In genomic region chr11:60767388-60767811, GRCh38 we compare ENCODE assay signal across 11 cellular contexts. TPM values are rescaled to one million over a fixed set of nuclear protein-coding genes. Genes with fewer than 3 reads are reported as not detected.
DNase-seq lines count a peak whose midpoint lies in the region; ATAC-seq, FAIRE-seq and TF ChIP-seq lines count a peak whose summit lies in the region.
"Had no signal": no experiment of that assay in that cellular context is flagged by ENCODE, and none has a peak within 500 bp of the region (broad histone marks: within the 10 kb centered on the region; RNA-seq: fewer than 3 reads in every experiment).

No MANE protein-coding gene starts in this region.

- H3K36me3 ChIP-seq in hepatocyte (replicated peaks; ENCODE audit: insufficient read depth, low read depth) (no peaks in the 10 kb centered on the region), small intestine (ENCODE audit: control insufficient read depth in 2 of 2, insufficient read depth in 2 of 2, low read length in 2 of 2) (no peaks in the 10 kb centered on the region)

- 49% methylated on average over 21 of the region's 26 CpGs for WGBS in hepatocyte (ENCODE audit: low lambda C conversion rate, missing lambda C conversion rate)
- 32 to 49% (median 38%) methylated on average over 21 to 26 of the region's 26 CpGs for WGBS in small intestine, 3 donors

- no peaks in the 10 kb centered on the region for H3K36me3 Mint-ChIP-seq in activated naive CD4-positive, alpha-beta T cell treated with anti-CD3 and anti-CD28 coated beads, Interleukin-2, amount 50 U/mL, for 72 hours
- peaks cover 4% of the 10 kb centered on the region for H3K36me3 Mint-ChIP-seq in T-helper 17 cell (ENCODE audit: low read depth)

- H3K9me3 ChIP-seq in T-helper 17 cell (ENCODE audit: control insufficient read depth, low read length, poor library complexity, severe bottlenecking) (no peaks in the 10 kb centered on the region), hepatocyte (ENCODE audit: low read depth) (no peaks in the 10 kb centered on the region), small intestine (ENCODE audit: control insufficient read depth, low read depth) (no peaks in the 10 kb centered on the region)

- peak; percentile 36 for TF ChIP-seq CTCF in hepatocyte (IDR thresholded peaks at IDR 0.05; ENCODE audit: poor library complexity)

- H3K4me1 Mint-ChIP-seq in T-helper 17 cell, result peaks cover 3% of the 10 kb centered on the region

- H3K79me2 ChIP-seq in hepatocyte, result no peaks in the 10 kb centered on the region

- no peak overlapping the region for H2AFZ ChIP-seq in hepatocyte

- no peak overlapping the region for H3K4me3 ChIP-seq in hepatocyte
- H3K4me3 ChIP-seq in small intestine (ENCODE audit: low read depth in 1 of 2, low read length in 2 of 2), result no peak overlapping the region

- no peak overlapping the region for H3K4me2 ChIP-seq in hepatocyte

- no peaks in the 10 kb centered on the region for H4K20me1 ChIP-seq in hepatocyte (ENCODE audit: insufficient read depth, poor library complexity, severe bottlenecking)

- H3K4me3 Mint-ChIP-seq in T-helper 17 cell, result no peak overlapping the region
- H3K4me3 Mint-ChIP-seq: activated T-helper 1 cell treated with anti-CD3 and anti-CD28 coated beads, Interleukin-12 subunit alpha, Interleukin-12 subunit beta, Interleukin-2, Interleukin-4 antibody, amounts not matched to agents 30 ng/mL and 10 ng/mL and 1 ng/mL, durations not matched to agents 14 hours and 24 hours and 36 hours had no signal

- peaks cover 71% of the 10 kb centered on the region for H3K27me3 Mint-ChIP-seq in T-helper 17 cell

- H3K27me3 ChIP-seq in hepatocyte, result no peaks in the 10 kb centered on the region
- H3K27me3 ChIP-seq in small intestine (ENCODE audit: control insufficient read depth in 2 of 2, insufficient read depth in 2 of 2, low read length in 2 of 2), result peaks cover 0 to 4% of the 10 kb centered on the region in 2 donors

- DNase-seq in activated naive CD4-positive, alpha-beta T cell treated with anti-CD3 and anti-CD28 coated beads, Interleukin-2, amount 50 U/mL, for 72 hours (ENCODE audit: low spot score in 2 of 2), result peak in 1 of 2 donors; percentile 53
- no peak for DNase-seq in activated naive CD4-positive, alpha-beta T cell (lab: John Stamatoyannopoulos, UW)
- DNase-seq in T-helper 17 cell (no peak), hepatocyte (ENCODE audit: low spot score) (no peak), DMS153 treated with DMSO at 0.1 percent for 48 hours (lab: John Stamatoyannopoulos, UW; ENCODE audit: unreplicated experiment) (no peak), small intestine (no peak)
- peak; percentile 61 for DNase-seq in stimulated activated CD8-positive, alpha-beta memory T cell treated with anti-CD3 and anti-CD28 coated beads, Interleukin-4, amount 100 ng/mL, for 48 hours
- DNase-seq: Calu3 had no signal

- H3K9me3 Mint-ChIP-seq in activated naive CD4-positive, alpha-beta T cell treated with anti-CD3 and anti-CD28 coated beads, Interleukin-2, amount 50 U/mL, for 72 hours, result no peaks in the 10 kb centered on the region
- H3K9me3 Mint-ChIP-seq: activated T-helper 1 cell treated with anti-CD3 and anti-CD28 coated beads, Interleukin-12 subunit alpha, Interleukin-12 subunit beta, Interleukin-2, Interleukin-4 antibody, amounts not matched to agents 30 ng/mL and 10 ng/mL and 1 ng/mL, durations not matched to agents 14 hours and 24 hours and 36 hours had no signal

- H3K4me1 ChIP-seq in hepatocyte (ENCODE audit: insufficient read depth) (no peaks in the 10 kb centered on the region), small intestine (ENCODE audit: control insufficient read depth in 2 of 2, insufficient read depth in 1 of 2, low read depth in 1 of 2, low read length in 1 of 2) (peaks cover 0 to 3% of the 10 kb centered on the region in 2 donors)

- peak; percentile 51 to 75 for ATAC-seq in activated naive CD4-positive, alpha-beta T cell treated with anti-CD3 and anti-CD28 coated beads, Interleukin-2, amount 50 U/mL, for 72 hours
- ATAC-seq in T-helper 17 cell (peak; percentile 37), HG03097 (IDR thresholded peaks at IDR 0.05; ENCODE audit: low FRiP score, unreplicated experiment) (no peak)

- no peak overlapping the region for H3K27ac Mint-ChIP-seq in activated naive CD4-positive, alpha-beta T cell treated with anti-CD3 and anti-CD28 coated beads, Interleukin-2, amount 50 U/mL, for 72 hours
- H3K27ac Mint-ChIP-seq in T-helper 17 cell, result no peak overlapping the region
- H3K27ac Mint-ChIP-seq: activated T-helper 1 cell treated with anti-CD3 and anti-CD28 coated beads, Interleukin-12 subunit alpha, Interleukin-12 subunit beta, Interleukin-2, Interleukin-4 antibody, amounts not matched to agents 30 ng/mL and 10 ng/mL and 1 ng/mL, durations not matched to agents 14 hours and 24 hours and 36 hours had no signal

- FAIRE-seq in small intestine (lab: Jason Lieb, UNC), result no peak
- FAIRE-seq: RCC 7860 had no signal

- no peaks in the 10 kb centered on the region for H3K9me2 ChIP-seq in hepatocyte (replicated peaks; ENCODE audit: insufficient read depth)

- H3K27ac ChIP-seq in hepatocyte, result no peak overlapping the region
- H3K27ac ChIP-seq in small intestine (ENCODE audit: low read depth in 1 of 2, low read length in 1 of 2), result no peak overlapping the region

RNA-seq across cellular contexts. Expression of gene MS4A15, which starts 10.7 kb away (rescaled TPM):
- not detected for total RNA-seq in activated naive CD4-positive, alpha-beta T cell treated with anti-CD3 and anti-CD28 coated beads, Interleukin-2, amount 50 U/mL, for 72 hours
- total RNA-seq in T-helper 17 cell, result not detected
- 0.88 and 1.1 TPM in 2 replicates for total RNA-seq in hepatocyte
- polyA plus RNA-seq in hepatocyte, result 4.3 and 8.0 TPM in 2 replicates
- polyA plus RNA-seq in small intestine, result 1 to 10 TPM in 2 of 3 donors, under 1 TPM in 1; 0.09 to 7.6 (median 5.1) TPM
- total RNA-seq: activated T-helper 1 cell treated with anti-CD3 and anti-CD28 coated beads, Interleukin-12 subunit alpha, Interleukin-12 subunit beta, Interleukin-2, Interleukin-4 antibody, amounts not matched to agents 30 ng/mL and 10 ng/mL and 1 ng/mL, durations not matched to agents 14 hours and 24 hours and 36 hours; Calu3 had no signal

RNA-seq across cellular contexts. Expression of gene MS4A10, which starts 17.7 kb away (rescaled TPM):
- total RNA-seq in activated naive CD4-positive, alpha-beta T cell treated with anti-CD3 and anti-CD28 coated beads, Interleukin-2, amount 50 U/mL, for 72 hours, result not detected
- total RNA-seq in T-helper 17 cell (not detected), hepatocyte (0.47 and 1.2 TPM in 2 replicates)
- polyA plus RNA-seq in hepatocyte (0.21 and 1.8 TPM in 2 replicates), small intestine (10 to 100 TPM in 2 of 3 donors, 1 to 10 TPM in 1; 9.5 to 61.9 (median 53.2) TPM)
- total RNA-seq: activated T-helper 1 cell treated with anti-CD3 and anti-CD28 coated beads, Interleukin-12 subunit alpha, Interleukin-12 subunit beta, Interleukin-2, Interleukin-4 antibody, amounts not matched to agents 30 ng/mL and 10 ng/mL and 1 ng/mL, durations not matched to agents 14 hours and 24 hours and 36 hours; Calu3 had no signal

RNA-seq across cellular contexts. Expression of gene MS4A18, which starts 42.9 kb away (rescaled TPM):
- total RNA-seq in activated naive CD4-positive, alpha-beta T cell treated with anti-CD3 and anti-CD28 coated beads, Interleukin-2, amount 50 U/mL, for 72 hours, result not detected
- not detected for total RNA-seq in T-helper 17 cell
- not detected in 2 replicates for total RNA-seq in hepatocyte
- not detected in 2 replicates for polyA plus RNA-seq in hepatocyte
- 1 to 10 TPM in 1 of 3 donors, under 1 TPM in 1, not detected in 1; 0.97 to 1.1 TPM for polyA plus RNA-seq in small intestine
- total RNA-seq: activated T-helper 1 cell treated with anti-CD3 and anti-CD28 coated beads, Interleukin-12 subunit alpha, Interleukin-12 subunit beta, Interleukin-2, Interleukin-4 antibody, amounts not matched to agents 30 ng/mL and 10 ng/mL and 1 ng/mL, durations not matched to agents 14 hours and 24 hours and 36 hours; Calu3 had no signal
